In the genomic region with DNA sequence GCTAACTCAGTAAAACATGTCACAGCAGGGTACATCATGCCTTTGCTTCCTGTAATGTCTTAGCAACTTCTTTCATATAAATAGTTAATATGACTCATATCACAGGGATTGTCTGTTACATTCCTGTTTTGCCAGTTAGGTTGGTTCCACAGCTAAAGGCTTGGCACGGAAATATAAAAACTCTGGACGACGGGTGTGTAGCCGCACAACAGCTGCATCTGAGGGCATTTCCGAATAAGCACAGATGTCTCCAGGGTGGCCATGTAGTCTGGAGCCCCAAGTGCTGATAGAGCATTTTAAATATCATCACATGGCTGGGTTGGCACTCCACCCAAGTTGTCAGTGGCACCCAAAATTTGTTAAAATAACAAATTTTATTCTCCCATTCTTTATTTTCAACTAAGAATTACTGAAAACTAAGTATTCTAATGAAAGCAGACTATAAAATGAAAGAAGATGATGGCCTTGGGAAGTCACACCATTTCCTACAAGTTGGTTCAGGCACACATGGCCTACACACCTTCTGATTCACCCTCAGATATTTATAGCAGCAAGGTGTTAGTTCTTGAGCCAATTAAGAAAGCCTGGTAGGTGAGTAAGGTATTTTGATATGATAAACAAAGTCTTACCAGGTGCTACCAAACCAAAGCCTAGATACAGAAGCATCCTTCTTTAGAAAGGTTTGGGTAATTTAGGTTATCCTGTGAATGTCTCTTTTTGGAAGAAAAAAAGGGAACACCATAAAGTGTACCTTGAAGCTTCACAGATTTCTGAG, we compare ENCODE assay signal across 9 cellular contexts.
A peak's percentile ranks its signal among the peaks of the same experiment; 100 is the strongest.
DNase-seq lines count a peak whose midpoint lies in the region; ATAC-seq and TF ChIP-seq lines count a peak whose summit lies in the region.
"Had no signal": no experiment of that assay in that cellular context is flagged by ENCODE, and none has a peak within 500 bp of the region (broad histone marks: within the 10 kb centered on the region; RNA-seq: fewer than 3 reads in every experiment).

No MANE protein-coding gene starts in this region.

- H3K4me1 Mint-ChIP-seq in CD14-positive monocyte: peaks cover 49% of the 10 kb centered on the region
- H3K4me1 Mint-ChIP-seq: neural crest cell had no signal

- H3K27ac ChIP-seq in lower lobe of right lung: peak overlapping the region; percentile 74

- no peaks in the 10 kb centered on the region for H3K9me3 ChIP-seq in lower lobe of right lung

- peak overlapping the region in 3 of 7 donors; percentile 74 to 79 (median 76) for H3K27ac Mint-ChIP-seq in CD14-positive monocyte

- peak; percentile 31 for ATAC-seq in GM19452 (IDR thresholded peaks at IDR 0.05; ENCODE audit: unreplicated experiment)
- peak; percentile 64 to 65 for ATAC-seq in lower lobe of right lung

- peaks cover 0 to 2% (median 0%) of the 10 kb centered on the region in 7 donors for H3K9me3 Mint-ChIP-seq in CD14-positive monocyte
- H3K9me3 Mint-ChIP-seq: neural crest cell had no signal

- H3K4me3 ChIP-seq in astrocyte of the cerebellum (ENCODE audit: low read depth, low read length) (no peak overlapping the region), lower lobe of right lung (no peak overlapping the region)

- TF ChIP-seq CTCF in astrocyte of the cerebellum (IDR thresholded peaks at IDR 0.05; ENCODE audit: low read depth, low read length, missing control alignments) (no peak), lower lobe of right lung (IDR thresholded peaks at IDR 0.05) (no peak), CD14-positive monocyte (IDR thresholded peaks at IDR 0.05) (no peak)

- H3K27me3 Mint-ChIP-seq in CD14-positive monocyte (ENCODE audit: low read depth in 3 of 3): peaks cover 0 to 1% (median 0%) of the 10 kb centered on the region in 3 donors

- intact Hi-C loops in lower lobe of right lung (cut with DNase I) (no loop called here), CD14-positive monocyte (cut with micrococcal nuclease) (no loop called here)

- DNase-seq in AG20443 (ENCODE audit: low spot score): peak; percentile 70
- DNase-seq in KBM-7: peak; percentile 83
- DNase-seq in astrocyte of the cerebellum (ENCODE audit: low read depth): peak; percentile 80
- no peak for DNase-seq in lower lobe of right lung
- no peak for DNase-seq in CD14-positive monocyte (ENCODE audit: low spot score)
- no peak for DNase-seq in GM19238 (ENCODE audit: insufficient read length, low spot score)
- no peak for DNase-seq in NCI-H748 (lab: John Stamatoyannopoulos, UW; ENCODE audit: unreplicated experiment)

- H3K36me3 ChIP-seq in lower lobe of right lung: no peaks in the 10 kb centered on the region

- H3K27me3 ChIP-seq in lower lobe of right lung (ENCODE audit: low read depth): no peaks in the 10 kb centered on the region

- no peaks in the 10 kb centered on the region for H3K36me3 Mint-ChIP-seq in CD14-positive monocyte

- in situ Hi-C loops in KBM-7 (cut with MboI; ENCODE audit: low pct_unique_long_range_greater_than_20kb, low sequenced_read_pairs) (no loop called here), astrocyte of the cerebellum (cut with HindIII; ENCODE audit: low sequenced_read_pairs) (no loop called here)

- H3K4me1 ChIP-seq in lower lobe of right lung: peaks cover 42% of the 10 kb centered on the region

- no peak overlapping the region for H3K4me3 Mint-ChIP-seq in CD14-positive monocyte
- H3K4me3 Mint-ChIP-seq: neural crest cell had no signal

Comparison
In these comparisons a context has a peak if more than half of its experiments do, and no peak if none do; other contexts are left out.
1. DNase-seq: peak in AG20443 (single experiment), KBM-7 (single experiment) and astrocyte of the cerebellum (single experiment); none in lower lobe of right lung (single experiment), CD14-positive monocyte (single experiment), GM19238 (single experiment) and NCI-H748 (single experiment).